In genomic region chr22:38271101-38271500, GRCh38 we compare ENCODE assay signal across 8 cellular contexts. TPM values are rescaled to one million over a fixed set of nuclear protein-coding genes. Genes with fewer than 3 reads are reported as not detected.
DNase-seq lines count a peak whose midpoint lies in the region; ATAC-seq and TF ChIP-seq lines count a peak whose summit lies in the region.

No MANE protein-coding gene starts in this region.

- H3K4me3 Mint-ChIP-seq in CD8-positive, alpha-beta memory T cell, result peak overlapping the region; percentile 32 to 94 (median 89)

- H2AFZ ChIP-seq in PC-9, result no peak overlapping the region

- H3K27ac Mint-ChIP-seq in CD8-positive, alpha-beta memory T cell, result peak overlapping the region in 7 of 8 donors; percentile 82 to 93 (median 89)

- no peaks in the 10 kb centered on the region for H3K27me3 ChIP-seq in CD8-positive, alpha-beta memory T cell (ENCODE audit: insufficient read depth, low read length, poor library complexity, severe bottlenecking)
- H3K27me3 ChIP-seq in PC-9 (ENCODE audit: insufficient read depth, low read depth) (no peaks in the 10 kb centered on the region), esophagus muscularis mucosa (no peaks in the 10 kb centered on the region)

- H3K36me3 ChIP-seq in CD8-positive, alpha-beta memory T cell (ENCODE audit: insufficient read depth, low read length), result no peaks in the 10 kb centered on the region
- H3K36me3 ChIP-seq in PC-9 (ENCODE audit: low read depth) (peaks cover 26% of the 10 kb centered on the region), esophagus muscularis mucosa (peaks cover 0 to 10% (median 0%) of the 10 kb centered on the region in 4 donors)

- no peaks in the 10 kb centered on the region for H3K9me2 ChIP-seq in PC-9 (ENCODE audit: insufficient read depth)

- H3F3A ChIP-seq in PC-9 (ENCODE audit: insufficient read depth, low read depth), result peaks cover 13% of the 10 kb centered on the region; the same call in 1 of the 2 replicates

- 74% methylated on average over 7 of the region's 7 CpGs for WGBS in esophagus muscularis mucosa

- peaks cover 57 to 72% (median 63%) of the 10 kb centered on the region in 3 donors for H3K4me1 Mint-ChIP-seq in CD8-positive, alpha-beta memory T cell

- POLR2A ChIA-PET in CD8-positive, alpha-beta memory T cell (lab: Charles Lee), result no interaction called here
- POLR2A ChIA-PET in PC-9 (lab: Charles Lee; ENCODE audit: unreplicated experiment), result interaction anchor here (0.5 to 1.2 kb wide), 2 partner anchors 32 to 344 kb away, joined by 4 to 5 read pairs; no protein-coding TSS in a partner anchor

- TF ChIP-seq CTCF in PC-9 (conservative IDR thresholded peaks at IDR 0.05), result no peak
- no peak for TF ChIP-seq CTCF in esophagus muscularis mucosa (IDR thresholded peaks at IDR 0.05)
- no peak for TF ChIP-seq CTCF in retinal pigment epithelial cell (conservative IDR thresholded peaks at IDR 0.05; ENCODE audit: low read depth, low read length)
- TF ChIP-seq CTCF in GM10266 (IDR thresholded peaks at IDR 0.05; ENCODE audit: control insufficient read depth, insufficient read depth, low read depth, missing control alignments), result no peak

- BruUV-seq in PC-9 (replicated peaks; lab: Mats Ljungman, UMichigan), result no TSS peak

- CTCF ChIA-PET in CD8-positive, alpha-beta memory T cell (lab: Charles Lee), result interaction anchor here (1.2 to 1.5 kb wide), 2 partner anchors 219 to 411 kb away, joined by 3 to 4 read pairs; partner anchors contain the start of gene TOMM22
- CTCF ChIA-PET in PC-9 (lab: Charles Lee), result interaction anchor here (0.7 to 0.8 kb wide), 2 partner anchors 9 to 156 kb away, joined by 3 to 5 read pairs; no protein-coding TSS in a partner anchor

- H3K9me3 Mint-ChIP-seq in CD8-positive, alpha-beta memory T cell, result no peaks in the 10 kb centered on the region

- intact Hi-C loops in PC-9 (cut with micrococcal nuclease; ENCODE audit: unreplicated experiment) (no loop called here), esophagus muscularis mucosa (cut with DNase I) (loop anchor here (5.0 kb wide), 1 partner anchor 41 kb away; no protein-coding TSS in a partner anchor)

- peak overlapping the region; percentile 67 for H3K4me3 ChIP-seq in CD8-positive, alpha-beta memory T cell (ENCODE audit: low read length)
- H3K4me3 ChIP-seq in PC-9 (peak overlapping the region; percentile 90; the same call in 1 of the 2 replicates), esophagus muscularis mucosa (peak overlapping the region; percentile 23 to 99 (median 93)), retinal pigment epithelial cell (ENCODE audit: low read length) (peak overlapping the region; percentile 25)

- H3K4me1 ChIP-seq in CD8-positive, alpha-beta memory T cell (ENCODE audit: insufficient read depth, low read length), result peaks cover 45% of the 10 kb centered on the region
- H3K4me1 ChIP-seq in PC-9 (replicated peaks; ENCODE audit: insufficient read depth) (peaks cover 36% of the 10 kb centered on the region), esophagus muscularis mucosa (peaks cover 63 to 75% (median 69%) of the 10 kb centered on the region in 4 donors)

- peaks cover 59% of the 10 kb centered on the region for H4K20me1 ChIP-seq in PC-9 (ENCODE audit: insufficient read depth)

- H3K36me3 Mint-ChIP-seq in CD8-positive, alpha-beta memory T cell, result peaks cover 0 to 9% (median 0%) of the 10 kb centered on the region in 3 donors

- peaks cover 69% of the 10 kb centered on the region for H3K79me2 ChIP-seq in PC-9 (ENCODE audit: low read depth)

- no peak for DNase-seq in CD8-positive, alpha-beta memory T cell
- DNase-seq in PC-9 (no peak), esophagus muscularis mucosa (ENCODE audit: extremely low spot score) (no peak), retinal pigment epithelial cell (ENCODE audit: low read depth) (no peak), GM10266 (ENCODE audit: extremely low spot score) (no peak), COLO829 (ENCODE audit: low spot score) (no peak), putamen (ENCODE audit: low spot score) (no peak)

- peak overlapping the region; percentile 90 for H3K4me2 ChIP-seq in PC-9

- H3K27ac ChIP-seq in CD8-positive, alpha-beta memory T cell (ENCODE audit: low read depth, low read length), result no peak overlapping the region
- H3K27ac ChIP-seq in PC-9, result peak overlapping the region; percentile 62; the same call in 1 of the 2 replicates
- H3K27ac ChIP-seq in esophagus muscularis mucosa (replicated peaks in 1 of 4), result peak overlapping the region; percentile 55 to 96 (median 94)

- ATAC-seq in esophagus mucosa, result no peak

- TF ChIP-seq POLR2A in esophagus muscularis mucosa (IDR thresholded peaks at IDR 0.05; ENCODE audit: low read depth), result no peak

- no peaks in the 10 kb centered on the region for H3K9me3 ChIP-seq in CD8-positive, alpha-beta memory T cell (ENCODE audit: low read length)
- H3K9me3 ChIP-seq in PC-9 (ENCODE audit: insufficient read depth, low read depth) (no peaks in the 10 kb centered on the region), esophagus muscularis mucosa (no peaks in the 10 kb centered on the region)

- TF ChIP-seq EP300 in esophagus muscularis mucosa (IDR thresholded peaks at IDR 0.05), result no peak

- H3K27me3 Mint-ChIP-seq in CD8-positive, alpha-beta memory T cell, result peaks cover 0 to 1% of the 10 kb centered on the region in 2 donors

RNA-seq across cellular contexts. Expression of gene TMEM184B, which starts 1.7 kb away (rescaled TPM):
- total RNA-seq in CD8-positive, alpha-beta memory T cell, result 10 to 100 TPM; 29.0 to 31.7 TPM
- polyA plus RNA-seq in CD8-positive, alpha-beta memory T cell, result 23.4 TPM
- total RNA-seq in PC-9 (2021) (185 and 192 TPM in 2 replicates), esophagus muscularis mucosa (100 to 1,000 TPM in 1 of 4 donors, 10 to 100 TPM in 3; 39.4 to 108 (median 75.3) TPM), esophagus mucosa (22.6 TPM)

RNA-seq across cellular contexts. Expression of gene CSNK1E, which starts 46.1 kb away (rescaled TPM):
- 100 to 1,000 TPM; 102 to 105 TPM for total RNA-seq in CD8-positive, alpha-beta memory T cell
- polyA plus RNA-seq in CD8-positive, alpha-beta memory T cell, result 14.1 TPM
- total RNA-seq in PC-9 (2021), result 331 and 348 TPM in 2 replicates
- total RNA-seq in esophagus muscularis mucosa, result 100 to 1,000 TPM in 1 of 4 donors, 10 to 100 TPM in 3; 67.9 to 102 (median 91.7) TPM
- 71.0 TPM for total RNA-seq in esophagus mucosa

Comparison
In these comparisons a context has a peak if more than half of its experiments do, and no peak if none do; other contexts are left out.
1. H3K4me3 ChIP-seq: peak in every context shown above with its lines; median percentile 93 in esophagus muscularis mucosa; 90 in PC-9; 67 in CD8-positive, alpha-beta memory T cell; 25 in retinal pigment epithelial cell.